In genomic region chr14:38994721-38995120, GRCh38 we compare ENCODE assay signal across 22 cellular contexts.
DNase-seq lines count a peak whose midpoint lies in the region; TF ChIP-seq lines count a peak whose summit lies in the region.
"Had no signal": no experiment of that assay in that cellular context is flagged by ENCODE, and none has a peak within 500 bp of the region (broad histone marks: within the 10 kb centered on the region; RNA-seq: fewer than 3 reads in every experiment).

No MANE protein-coding gene starts in this region.

- CTCF ChIA-PET in activated CD4-positive, alpha-beta T cell treated with anti-CD3 and anti-CD28 coated beads, Interleukin-2, amount 10 ng/mL, durations not matched to agents 7 days and 5 days (lab: Charles Lee): interaction anchor here (0.6 kb wide), 1 partner anchor 64 kb away, joined by 3 read pairs; no protein-coding TSS in a partner anchor

- H3K9me3 Mint-ChIP-seq in activated CD4-positive, alpha-beta T cell treated with anti-CD3 and anti-CD28 coated beads, Interleukin-2, amount 10 ng/mL, durations not matched to agents 7 days and 5 days: no peaks in the 10 kb centered on the region
- H3K9me3 Mint-ChIP-seq in activated CD4-positive, alpha-beta T cell treated with anti-CD3 and anti-CD28 coated beads, Interleukin-2, amount 10 ng/mL, durations not matched to agents 24 days and 14 days: peaks cover 5% of the 10 kb centered on the region
- H3K9me3 Mint-ChIP-seq in nephron progenitor cell: no peaks in the 10 kb centered on the region
- H3K9me3 Mint-ChIP-seq: activated CD8-positive, alpha-beta T cell treated with anti-CD3 and anti-CD28 coated beads for 36 hours; activated naive CD8-positive, alpha-beta T cell treated with anti-CD3 and anti-CD28 coated beads for 36 hours; nephron had no signal

- peaks cover 9% of the 10 kb centered on the region for H3K27me3 Mint-ChIP-seq in activated CD4-positive, alpha-beta T cell treated with anti-CD3 and anti-CD28 coated beads, Interleukin-2, amount 10 ng/mL, durations not matched to agents 7 days and 5 days
- peaks cover 7% of the 10 kb centered on the region for H3K27me3 Mint-ChIP-seq in activated CD4-positive, alpha-beta T cell treated with anti-CD3 and anti-CD28 coated beads, Interleukin-2, amount 10 ng/mL, durations not matched to agents 24 days and 14 days
- no peaks in the 10 kb centered on the region for H3K27me3 Mint-ChIP-seq in nephron progenitor cell (ENCODE audit: low read depth, poor library complexity)

- peak overlapping the region; percentile 27 for H3K27ac Mint-ChIP-seq in activated CD4-positive, alpha-beta T cell treated with anti-CD3 and anti-CD28 coated beads, Interleukin-2, amount 10 ng/mL, durations not matched to agents 7 days and 5 days
- H3K27ac Mint-ChIP-seq in activated CD4-positive, alpha-beta T cell treated with anti-CD3 and anti-CD28 coated beads, Interleukin-2, amount 10 ng/mL, durations not matched to agents 24 days and 14 days: no peak overlapping the region
- H3K27ac Mint-ChIP-seq in nephron progenitor cell: peak overlapping the region; percentile 8
- H3K27ac Mint-ChIP-seq: activated CD8-positive, alpha-beta T cell treated with anti-CD3 and anti-CD28 coated beads for 36 hours; activated naive CD8-positive, alpha-beta T cell treated with anti-CD3 and anti-CD28 coated beads for 36 hours had no signal

- H3K4me1 Mint-ChIP-seq in activated CD4-positive, alpha-beta T cell treated with anti-CD3 and anti-CD28 coated beads, Interleukin-2, amount 10 ng/mL, durations not matched to agents 7 days and 5 days: peaks cover 11% of the 10 kb centered on the region
- H3K4me1 Mint-ChIP-seq in activated CD4-positive, alpha-beta T cell treated with anti-CD3 and anti-CD28 coated beads, Interleukin-2, amount 10 ng/mL, durations not matched to agents 24 days and 14 days: peaks cover 5% of the 10 kb centered on the region
- H3K4me1 Mint-ChIP-seq in nephron progenitor cell: peaks cover 1% of the 10 kb centered on the region

- POLR2A ChIA-PET in activated CD4-positive, alpha-beta T cell treated with anti-CD3 and anti-CD28 coated beads, Interleukin-2, amount 10 ng/mL, durations not matched to agents 7 days and 5 days (lab: Charles Lee): no interaction called here

- TF ChIP-seq CTCF in nephron progenitor cell (IDR thresholded peaks at IDR 0.05): no peak

- DNase-seq in activated CD4-positive, alpha-beta T cell treated with anti-CD3 and anti-CD28 coated beads, Interleukin-2, amount 10 ng/mL, durations not matched to agents 7 days and 5 days: no peak
- DNase-seq in activated CD4-positive, alpha-beta T cell treated with anti-CD3 and anti-CD28 coated beads, Interleukin-2, amount 10 ng/mL, durations not matched to agents 24 days and 14 days: no peak
- DNase-seq in NCI-H146 (lab: John Stamatoyannopoulos, UW) (peak; percentile 32), NCI-H69 (lab: John Stamatoyannopoulos, UW) (peak; percentile 82), nephron progenitor cell (no peak), occipital lobe (lab: John Stamatoyannopoulos, UW) (no peak), epidermal melanocyte (ENCODE audit: insufficient read length, low spot score) (no peak), SW 1271 (lab: John Stamatoyannopoulos, UW) (no peak)
- DNase-seq: activated CD8-positive, alpha-beta T cell treated with anti-CD3 and anti-CD28 coated beads for 36 hours; activated naive CD8-positive, alpha-beta T cell treated with anti-CD3 and anti-CD28 coated beads for 36 hours; Calu3; effector memory CD4-positive, alpha-beta T cell; foreskin melanocyte; HCEC 1CT; hypothalamus; left lung; mucosa of descending colon; PC-3; SHP77 treated with DMSO at 0.1 percent for 48 hours; sigmoid colon; stimulated activated naive CD8-positive, alpha-beta T cell treated with anti-CD3 and anti-CD28 coated beads, Interleukin-15, Interleukin-2, amounts not matched to agents 100 U/mL and 50 U/mL, for 24 hours had no signal

- no peaks in the 10 kb centered on the region for H3K36me3 Mint-ChIP-seq in activated CD4-positive, alpha-beta T cell treated with anti-CD3 and anti-CD28 coated beads, Interleukin-2, amount 10 ng/mL, durations not matched to agents 7 days and 5 days (ENCODE audit: low read depth)
- H3K36me3 Mint-ChIP-seq in activated CD4-positive, alpha-beta T cell treated with anti-CD3 and anti-CD28 coated beads, Interleukin-2, amount 10 ng/mL, durations not matched to agents 24 days and 14 days (ENCODE audit: low read depth): no peaks in the 10 kb centered on the region
- H3K36me3 Mint-ChIP-seq in nephron progenitor cell (ENCODE audit: low read depth): no peaks in the 10 kb centered on the region
- H3K36me3 Mint-ChIP-seq: activated naive CD8-positive, alpha-beta T cell treated with anti-CD3 and anti-CD28 coated beads for 36 hours had no signal

- intact Hi-C loops in activated CD4-positive, alpha-beta T cell treated with anti-CD3 and anti-CD28 coated beads, Interleukin-2, amount 10 ng/mL, durations not matched to agents 24 days and 14 days (cut with micrococcal nuclease): no loop called here

- no peak overlapping the region for H3K4me3 Mint-ChIP-seq in activated CD4-positive, alpha-beta T cell treated with anti-CD3 and anti-CD28 coated beads, Interleukin-2, amount 10 ng/mL, durations not matched to agents 7 days and 5 days
- no peak overlapping the region for H3K4me3 Mint-ChIP-seq in activated CD4-positive, alpha-beta T cell treated with anti-CD3 and anti-CD28 coated beads, Interleukin-2, amount 10 ng/mL, durations not matched to agents 24 days and 14 days
- H3K4me3 Mint-ChIP-seq in nephron progenitor cell: no peak overlapping the region
- H3K4me3 Mint-ChIP-seq: activated CD8-positive, alpha-beta T cell treated with anti-CD3 and anti-CD28 coated beads for 36 hours; activated naive CD8-positive, alpha-beta T cell treated with anti-CD3 and anti-CD28 coated beads for 36 hours; nephron had no signal

Comparison
In these comparisons a context has a peak if more than half of its experiments do, and no peak if none do; other contexts are left out.
1. DNase-seq: peak in NCI-H146 (single experiment) and NCI-H69 (single experiment); none in activated CD4-positive, alpha-beta T cell treated with anti-CD3 and anti-CD28 coated beads, Interleukin-2, amount 10 ng/mL, durations not matched to agents 7 days and 5 days (single experiment), activated CD4-positive, alpha-beta T cell treated with anti-CD3 and anti-CD28 coated beads, Interleukin-2, amount 10 ng/mL, durations not matched to agents 24 days and 14 days (single experiment), nephron progenitor cell (single experiment), occipital lobe (single experiment), epidermal melanocyte (single experiment) and SW 1271 (0 of 2).